15 cellular contexts compared by ENCODE assay signal in the genomic region with DNA sequence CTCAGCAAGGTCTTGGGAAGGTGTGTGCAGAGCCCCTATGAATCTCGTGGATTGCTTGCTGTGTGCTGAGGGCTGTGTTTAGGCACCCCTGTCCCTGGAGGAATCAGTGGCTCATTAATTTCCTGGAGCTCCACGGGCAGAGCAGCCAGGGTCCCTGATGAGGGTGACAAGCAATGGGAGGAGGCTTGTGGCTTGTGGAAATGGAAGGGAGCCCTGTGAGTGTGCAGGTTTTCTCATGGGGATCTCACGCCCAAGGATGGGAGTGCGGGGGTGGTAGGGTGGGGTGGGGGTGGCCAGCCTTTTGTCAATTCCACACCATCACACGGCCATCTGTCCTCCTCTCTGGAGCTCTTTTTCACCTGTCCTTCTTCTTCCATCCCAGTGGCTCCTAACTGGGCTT. TPM values are rescaled to one million over a fixed set of nuclear protein-coding genes. Genes with fewer than 3 reads are reported as not detected.
DNase-seq lines count a peak whose midpoint lies in the region; ATAC-seq and TF ChIP-seq lines count a peak whose summit lies in the region.
"Had no signal": no experiment of that assay in that cellular context is flagged by ENCODE, and none has a peak within 500 bp of the region (broad histone marks: within the 10 kb centered on the region; RNA-seq: fewer than 3 reads in every experiment).

No MANE protein-coding gene starts in this region.

- POLR2A ChIA-PET in CD8-positive, alpha-beta T cell (lab: Charles Lee), result no interaction called here

- H3K9me3 ChIP-seq in CD8-positive, alpha-beta T cell (ENCODE audit: low read length), result no peaks in the 10 kb centered on the region
- H3K9me3 ChIP-seq in H9 (ENCODE audit: control insufficient read depth, low read depth, low read length), result no peaks in the 10 kb centered on the region
- no peaks in the 10 kb centered on the region for H3K9me3 ChIP-seq in colonic mucosa
- peaks cover 0 to 2% of the 10 kb centered on the region in 2 donors for H3K9me3 ChIP-seq in neuronal stem cell (replicated peaks in 1 of 2; ENCODE audit: control insufficient read depth in 2 of 2, insufficient read depth in 1 of 2, low read depth in 1 of 2, low read length in 2 of 2)
- H3K9me3 ChIP-seq in effector memory CD4-positive, alpha-beta T cell (ENCODE audit: control insufficient read depth, low read length), result no peaks in the 10 kb centered on the region
- H3K9me3 ChIP-seq in hepatocyte (ENCODE audit: low read depth), result no peaks in the 10 kb centered on the region

- no peak overlapping the region for H2BK15ac ChIP-seq in H9 (ENCODE audit: low read depth, low read length)
- no peak overlapping the region for H2BK15ac ChIP-seq in neuronal stem cell (ENCODE audit: low read length)

- H4K20me1 ChIP-seq in H9 (ENCODE audit: control insufficient read depth, insufficient read depth, insufficient read length), result peaks cover 2% of the 10 kb centered on the region
- H4K20me1 ChIP-seq in hepatocyte (ENCODE audit: insufficient read depth, poor library complexity, severe bottlenecking), result peaks cover 36% of the 10 kb centered on the region

- H3K4me3 Mint-ChIP-seq in CD8-positive, alpha-beta T cell, result no peak overlapping the region
- no peak overlapping the region; a peak in 1 of 5 replicates for H3K4me3 Mint-ChIP-seq in H9

- H3K14ac ChIP-seq in H9 (ENCODE audit: insufficient read depth, low read length), result no peak overlapping the region
- H3K14ac ChIP-seq in neuronal stem cell (ENCODE audit: low read length), result no peak overlapping the region

- no peaks in the 10 kb centered on the region for H3K27me3 Mint-ChIP-seq in CD8-positive, alpha-beta T cell (ENCODE audit: low read depth)
- H3K27me3 Mint-ChIP-seq in H9 (ENCODE audit: low read depth), result 0 out of 2 replicates have a peak, but pooled peaks cover 2% of the 10 kb centered on the region

- H3K36me3 ChIP-seq in CD8-positive, alpha-beta T cell (ENCODE audit: insufficient read depth, low read length), result no peaks in the 10 kb centered on the region
- H3K36me3 ChIP-seq in colonic mucosa (no peaks in the 10 kb centered on the region), neuronal stem cell (replicated peaks in 1 of 2; ENCODE audit: control insufficient read depth in 2 of 2, insufficient read depth in 2 of 2, low read length in 2 of 2) (peaks cover 0 to 5% of the 10 kb centered on the region in 2 donors), hepatocyte (replicated peaks; ENCODE audit: insufficient read depth, low read depth) (no peaks in the 10 kb centered on the region)
- H3K36me3 ChIP-seq in effector memory CD4-positive, alpha-beta T cell (ENCODE audit: control insufficient read depth, insufficient read depth, low read length), result no peaks in the 10 kb centered on the region

- no peaks in the 10 kb centered on the region for H3K79me1 ChIP-seq in H9 (ENCODE audit: insufficient read depth, low read depth, low read length, poor library complexity, severe bottlenecking)
- H3K79me1 ChIP-seq in neuronal stem cell (ENCODE audit: low read depth, low read length), result peaks cover 26% of the 10 kb centered on the region

- H3K4me3 ChIP-seq in CD8-positive, alpha-beta T cell (ENCODE audit: low read depth, low read length), result no peak overlapping the region
- no peak overlapping the region for H3K4me3 ChIP-seq in colonic mucosa
- H3K4me3 ChIP-seq in neuronal stem cell (ENCODE audit: low read length in 2 of 2), result no peak overlapping the region
- H3K4me3 ChIP-seq in effector memory CD4-positive, alpha-beta T cell (ENCODE audit: insufficient read depth, low read depth, low read length, poor library complexity, severe bottlenecking), result no peak overlapping the region
- H3K4me3 ChIP-seq in hepatocyte, result no peak overlapping the region
- H3K4me3 ChIP-seq: PC-9 had no signal

- no CpG with 5 or more reads among the region's 5 CpGs for WGBS in H9 (ENCODE audit: extremely low coverage, insufficient read length, low lambda C conversion rate)
- WGBS in neuronal stem cell (ENCODE audit: extremely low coverage in 2 of 2, insufficient read length in 2 of 2, insufficient replicate concordance in 1 of 2), 2 donors, result no CpG with 5 or more reads among the region's 5 CpGs
- 93% methylated on average over 5 of the region's 5 CpGs for WGBS in hepatocyte (ENCODE audit: low lambda C conversion rate, missing lambda C conversion rate)

- no peak overlapping the region for H2BK120ac ChIP-seq in H9 (ENCODE audit: low read depth, low read length, poor library complexity, severe bottlenecking)
- no peak overlapping the region for H2BK120ac ChIP-seq in neuronal stem cell (ENCODE audit: low read depth, low read length)

- no peak overlapping the region for H3K56ac ChIP-seq in H9 (ENCODE audit: insufficient read length, low read depth, low read length)

- H4K5ac ChIP-seq in H9 (ENCODE audit: insufficient read length, low read depth, low read length), result no peak overlapping the region

- no peaks in the 10 kb centered on the region for H3K9me2 ChIP-seq in hepatocyte (replicated peaks; ENCODE audit: insufficient read depth)

- no peaks in the 10 kb centered on the region for H3K23me2 ChIP-seq in H9 (ENCODE audit: insufficient read length, low read depth, low read length, poor library complexity, severe bottlenecking)

- H3K23ac ChIP-seq in H9 (ENCODE audit: insufficient read length, low read depth, low read length) (no peak overlapping the region), neuronal stem cell (ENCODE audit: low read depth, low read length, poor library complexity) (no peak overlapping the region)

- TF ChIP-seq CTCF in CD8-positive, alpha-beta T cell (IDR thresholded peaks at IDR 0.05), result no peak
- no peak for TF ChIP-seq CTCF in H9 (conservative IDR thresholded peaks at IDR 0.05)
- no peak for TF ChIP-seq CTCF in colonic mucosa (IDR thresholded peaks at IDR 0.05)
- TF ChIP-seq CTCF in hepatocyte (IDR thresholded peaks at IDR 0.05; ENCODE audit: poor library complexity), result no peak

- DNase-seq in CD8-positive, alpha-beta T cell, result peak in 1 of 7 experiments; percentile 13
- DNase-seq in H9 (no peak), colonic mucosa (peak; percentile 12), neuronal stem cell (ENCODE audit: low spot score) (no peak), 8988T (no peak), hepatocyte (ENCODE audit: low spot score) (no peak)
- DNase-seq in effector memory CD4-positive, alpha-beta T cell, result no peak
- DNase-seq: COR-L47, DMS153, KBM-7, NCI-H1436, NCI-H2029, PC-9, SW 1271 had no signal

- H3K4ac ChIP-seq in H9 (ENCODE audit: low read depth, low read length) (no peak overlapping the region), neuronal stem cell (ENCODE audit: low read length) (no peak overlapping the region)

- peaks cover 14% of the 10 kb centered on the region for H3K9me3 Mint-ChIP-seq in CD8-positive, alpha-beta T cell
- H3K9me3 Mint-ChIP-seq in H9, result peaks cover 5 to 10% of the 10 kb centered on the region in 2 experiments

- H3T11ph ChIP-seq in H9 (ENCODE audit: low read length), result no peak overlapping the region

- H3K4me1 ChIP-seq in CD8-positive, alpha-beta T cell (ENCODE audit: insufficient read depth, low read length), result peaks cover 42% of the 10 kb centered on the region
- H3K4me1 ChIP-seq in H9 (ENCODE audit: insufficient read depth, low read length) (peaks cover 20% of the 10 kb centered on the region; the same call in 1 of the 2 replicates), colonic mucosa (peaks cover 11% of the 10 kb centered on the region), neuronal stem cell (ENCODE audit: control insufficient read depth in 2 of 2, insufficient read depth in 1 of 2, low read depth in 1 of 2, low read length in 2 of 2) (peaks cover 7 to 16% of the 10 kb centered on the region in 2 donors), hepatocyte (ENCODE audit: insufficient read depth) (peaks cover 31% of the 10 kb centered on the region)
- peaks cover 30% of the 10 kb centered on the region for H3K4me1 ChIP-seq in effector memory CD4-positive, alpha-beta T cell (ENCODE audit: control insufficient read depth, insufficient read depth, low read length, poor library complexity, severe bottlenecking)

- H2AFZ ChIP-seq in H9 (ENCODE audit: low read length) (no peak overlapping the region), neuronal stem cell (ENCODE audit: low read length) (no peak overlapping the region), hepatocyte (no peak overlapping the region)
- H2AFZ ChIP-seq: PC-9 had no signal

- H3K4me1 Mint-ChIP-seq in CD8-positive, alpha-beta T cell (ENCODE audit: low read depth), result peaks cover 60% of the 10 kb centered on the region
- peaks cover 46 to 56% of the 10 kb centered on the region in 2 experiments for H3K4me1 Mint-ChIP-seq in H9

- intact Hi-C loops in CD8-positive, alpha-beta T cell (cut with DNase I, micrococcal nuclease), result no loop called here
- intact Hi-C loops in colonic mucosa (cut with DNase I), result no loop called here

- no peak overlapping the region for H4K91ac ChIP-seq in H9 (ENCODE audit: insufficient read length, low read depth, low read length)
- peak overlapping the region; percentile 81 for H4K91ac ChIP-seq in neuronal stem cell (ENCODE audit: low read depth, low read length, poor library complexity)

- no peak overlapping the region for H3K27ac ChIP-seq in CD8-positive, alpha-beta T cell (ENCODE audit: low read depth, low read length)
- H3K27ac ChIP-seq in H9 (ENCODE audit: insufficient read length, low read depth, low read length) (no peak overlapping the region), colonic mucosa (no peak overlapping the region), neuronal stem cell (replicated peaks; ENCODE audit: low read length) (no peak overlapping the region), hepatocyte (no peak overlapping the region)
- no peak overlapping the region for H3K27ac ChIP-seq in effector memory CD4-positive, alpha-beta T cell (ENCODE audit: insufficient read depth, low read length, poor library complexity, severe bottlenecking)
- H3K27ac ChIP-seq: PC-9 had no signal

- no peak overlapping the region for H2BK5ac ChIP-seq in H9 (ENCODE audit: insufficient read length, low read length)
- H2BK5ac ChIP-seq in neuronal stem cell (ENCODE audit: low read length), result no peak overlapping the region

- no peak overlapping the region for H4K8ac ChIP-seq in H9 (replicated peaks; ENCODE audit: insufficient read length, low read depth, low read length)
- no peak overlapping the region for H4K8ac ChIP-seq in neuronal stem cell (ENCODE audit: low read depth, low read length)

- H3K18ac ChIP-seq in H9 (ENCODE audit: insufficient read length, low read depth, low read length), result no peak overlapping the region
- no peak overlapping the region for H3K18ac ChIP-seq in neuronal stem cell (ENCODE audit: low read length)

- peak overlapping the region; percentile 18 for H3K27ac Mint-ChIP-seq in CD8-positive, alpha-beta T cell
- peak overlapping the region; percentile 26 to 69 (median 46); a peak in 3 of 7 replicates for H3K27ac Mint-ChIP-seq in H9

- no peak overlapping the region for H3K4me2 ChIP-seq in H9 (ENCODE audit: insufficient read depth, insufficient read length, low read length)
- H3K4me2 ChIP-seq in neuronal stem cell (ENCODE audit: insufficient read depth, low read length, poor library complexity, severe bottlenecking), result no peak overlapping the region
- no peak overlapping the region for H3K4me2 ChIP-seq in hepatocyte
- H3K4me2 ChIP-seq: PC-9 had no signal

- no peak overlapping the region for H2BK20ac ChIP-seq in H9 (ENCODE audit: low read depth, low read length, poor library complexity, severe bottlenecking)

- no peak for ATAC-seq in CD8-positive, alpha-beta T cell
- no peak for ATAC-seq in HG02571 (IDR thresholded peaks at IDR 0.05; ENCODE audit: unreplicated experiment)

- H2AK5ac ChIP-seq in H9 (ENCODE audit: insufficient read length, low read length) (no peak overlapping the region), neuronal stem cell (ENCODE audit: low read depth, low read length) (no peak overlapping the region)

- H3K36me3 Mint-ChIP-seq in CD8-positive, alpha-beta T cell, result peaks cover 17% of the 10 kb centered on the region
- H3K36me3 Mint-ChIP-seq in H9 (ENCODE audit: insufficient read depth in 1 of 3, low read depth in 3 of 3), result peaks cover 6 to 18% (median 6%) of the 10 kb centered on the region in 3 experiments; a peak in 6 of 7 replicates

- H2BK12ac ChIP-seq in H9 (ENCODE audit: insufficient read length, low read depth, low read length), result no peak overlapping the region
- H2BK12ac ChIP-seq in neuronal stem cell (ENCODE audit: low read length), result no peak overlapping the region

- no peaks in the 10 kb centered on the region for H3K27me3 ChIP-seq in CD8-positive, alpha-beta T cell (ENCODE audit: insufficient read depth, low read length)
- no peaks in the 10 kb centered on the region for H3K27me3 ChIP-seq in H9 (ENCODE audit: insufficient read depth, low read length)
- H3K27me3 ChIP-seq in colonic mucosa, result no peaks in the 10 kb centered on the region
- no peaks in the 10 kb centered on the region for H3K27me3 ChIP-seq in neuronal stem cell (ENCODE audit: control insufficient read depth in 3 of 3, insufficient read depth in 3 of 3, low read depth in 1 of 3, low read length in 3 of 3)
- H3K27me3 ChIP-seq in effector memory CD4-positive, alpha-beta T cell (replicated peaks; ENCODE audit: control insufficient read depth, insufficient read depth, low read length, poor library complexity, severe bottlenecking), result no peaks in the 10 kb centered on the region
- no peaks in the 10 kb centered on the region for H3K27me3 ChIP-seq in hepatocyte

- CTCF ChIA-PET in CD8-positive, alpha-beta T cell (lab: Charles Lee), result interaction anchor here (1.5 kb wide), 1 partner anchor 36 kb away, joined by 3 read pairs; no protein-coding TSS in a partner anchor

- H3K9ac ChIP-seq in H9 (ENCODE audit: extremely low read depth, insufficient read length, low read length) (no peak overlapping the region), colonic mucosa (ENCODE audit: low read depth in 2 of 2, low read length in 2 of 2) (no peak overlapping the region), neuronal stem cell (ENCODE audit: low read depth, low read length, poor library complexity) (no peak overlapping the region)

- H3K79me2 ChIP-seq in H9 (ENCODE audit: insufficient read depth, low read length) (no peaks in the 10 kb centered on the region), hepatocyte (peaks cover 98% of the 10 kb centered on the region)

RNA-seq across cellular contexts. Expression of a gene that starts 25.3 kb away (rescaled TPM):
- 10 to 100 TPM; 23.9 to 25.7 TPM for total RNA-seq in CD8-positive, alpha-beta T cell
- total RNA-seq in H9 (2021), result 17.4 and 18.8 TPM in 2 replicates
- total RNA-seq in colonic mucosa, result 10 to 100 TPM; 22.7 to 23.4 TPM
- polyA plus RNA-seq in neuronal stem cell (2013, experiment 1 of 2), result 19.9 TPM
- polyA plus RNA-seq in neuronal stem cell (2013, experiment 2 of 2), result 19.8 TPM
- 18.9 and 19.8 TPM in 2 replicates for total RNA-seq in hepatocyte
- 9.5 and 10.5 TPM in 2 replicates for polyA plus RNA-seq in hepatocyte
